Comparison of ENCODE assay signal across 8 cellular contexts in the genomic region with DNA sequence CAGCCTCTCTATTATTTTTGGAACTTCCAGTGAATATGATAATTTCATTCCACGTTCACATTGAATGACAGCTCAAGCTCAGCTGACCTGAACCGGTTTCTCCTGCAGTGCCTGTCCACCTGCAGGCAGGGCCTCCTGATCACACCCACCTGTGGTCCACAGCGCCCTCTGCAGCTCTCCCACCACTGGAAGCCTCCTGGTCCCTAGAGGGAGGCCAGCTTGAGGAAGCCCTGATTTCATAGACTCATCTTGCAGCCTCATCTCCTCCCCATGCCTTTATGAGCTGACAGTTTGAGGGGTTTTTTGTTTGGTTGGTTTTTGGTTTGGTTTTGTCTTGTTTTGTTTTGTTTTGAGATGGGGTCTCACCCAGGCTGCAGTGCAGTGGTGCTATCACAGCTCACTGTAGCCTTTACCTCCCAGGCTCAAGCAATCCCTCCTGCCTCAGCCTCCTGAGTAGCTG. TPM values are rescaled to one million over a fixed set of nuclear protein-coding genes. Genes with fewer than 3 reads are reported as not detected.
DNase-seq lines count a peak whose midpoint lies in the region; ATAC-seq, FAIRE-seq and TF ChIP-seq lines count a peak whose summit lies in the region.

No MANE protein-coding gene starts in this region.

- H3K27me3 ChIP-seq in pancreas: no peaks in the 10 kb centered on the region

- TF ChIP-seq CTCF in epithelial cell of esophagus (IDR thresholded peaks at IDR 0.05; ENCODE audit: insufficient read depth, low read depth, low read length, missing control alignments) (peak; percentile 85), pancreas (IDR thresholded peaks at IDR 0.05) (peak; percentile 47 to 75 (median 65))

- WGBS in pancreas, 2 donors: 5 to 8% methylated on average over 3 of the region's 3 CpGs

- no peak for FAIRE-seq in pancreas (lab: Jason Lieb, UNC)

- H3K4me3 ChIP-seq in epithelial cell of esophagus (ENCODE audit: low read length) (no peak overlapping the region), pancreas (no peak overlapping the region)

- ATAC-seq in pancreas (peak; percentile 67 to 87 (median 78)), HG03280 (IDR thresholded peaks at IDR 0.05; ENCODE audit: unreplicated experiment) (no peak), HG02798 (IDR thresholded peaks at IDR 0.05; ENCODE audit: poor library complexity, unreplicated experiment) (no peak)

- H3K4me1 ChIP-seq in pancreas: peaks cover 11 to 28% (median 20%) of the 10 kb centered on the region in 3 donors

- peak overlapping the region in 1 of 4 donors; percentile 12 for H3K27ac ChIP-seq in pancreas

- DNase-seq in stimulated activated CD4-positive, alpha-beta T cell treated with anti-CD3 and anti-CD28 coated beads, Interleukin-1b, Interleukin-23, amount 100 ng/mL, for 48 hours: peak; percentile 55
- no peak for DNase-seq in stimulated activated CD4-positive, alpha-beta T cell treated with anti-CD3 and anti-CD28 coated beads, Interleukin-4, amount 100 ng/mL, for 1 hour
- DNase-seq in NCI-H2029 (lab: John Stamatoyannopoulos, UW) (peak; percentile 90), epithelial cell of esophagus (ENCODE audit: low read depth) (peak; percentile 96), pancreas (peak; percentile 89 to 93 (median 90))
- peak; percentile 64 for DNase-seq in activated CD4-positive, alpha-beta T cell treated with anti-CD3 and anti-CD28 coated beads for 48 hours

- H3K36me3 ChIP-seq in pancreas: no peaks in the 10 kb centered on the region

- intact Hi-C loops in pancreas (cut with DNase I): loop anchor here in 2 of 3 donors (2.0 to 10.0 kb wide), 3 partner anchors 52 to 114 kb away; a partner anchor contains a TSS

- H3K9me3 ChIP-seq in pancreas: no peaks in the 10 kb centered on the region

RNA-seq across cellular contexts. Expression of a gene that starts 29.9 kb away (rescaled TPM):
- total RNA-seq in pancreas: 1,000 to 10,000 TPM; 2,360 to 5,615 (median 3,481) TPM
- 1,000 to 10,000 TPM in 1 of 2 donors, 100 to 1,000 TPM in 1; 251 to 2,313 TPM for polyA plus RNA-seq in pancreas

RNA-seq across cellular contexts. Expression of a gene that starts 46.3 kb away (rescaled TPM):
- total RNA-seq in pancreas: 1,000 to 10,000 TPM in 1 of 6 donors, 100 to 1,000 TPM in 5; 295 to 1,475 (median 528) TPM
- polyA plus RNA-seq in pancreas: 1,000 to 10,000 TPM; 1,390 to 2,770 TPM

RNA-seq across cellular contexts. Expression of a gene that starts 56.0 kb away (rescaled TPM):
- total RNA-seq in pancreas: 10 to 100 TPM; 40.1 to 49.4 (median 41.2) TPM
- 10 to 100 TPM; 68.9 to 83.9 TPM for polyA plus RNA-seq in pancreas

Comparison
In these comparisons a context has a peak if more than half of its experiments do, and no peak if none do; other contexts are left out.
1. ATAC-seq: peak in pancreas (4 of 4); none in HG03280 (single experiment) and HG02798 (single experiment).